Comparison of ENCODE assay signal across 33 cellular contexts in genomic region chr14:35890308-35890707, GRCh38.
"Had no signal": no experiment of that assay in that cellular context is flagged by ENCODE, and none has a peak within 500 bp of the region (broad histone marks: within the 10 kb centered on the region; RNA-seq: fewer than 3 reads in every experiment).

No MANE protein-coding gene starts in this region.

- H3K4me3 ChIP-seq: MG63 had no signal

- H3K36me3 ChIP-seq: MG63 had no signal

- DNase-seq: Karpas-422, Kasumi-1, MG63, MM.1S, MV-4-11, NCI-H1048, NCI-H1092, NCI-H1092 treated with DMSO at 0.1 percent for 48 hours, NCI-H1105, NCI-H1105 treated with DMSO at 0.1 percent for 48 hours, NCI-H1417 treated with DMSO at 0.1 percent for 48 hours, NCI-H1436, NCI-H1436 treated with DMSO at 0.1 percent for 48 hours, NCI-H146, NCI-H1694, NCI-H1694 treated with DMSO at 0.1 percent for 48 hours, NCI-H187, NCI-H187 treated with DMSO at 0.1 percent for 48 hours, NCI-H1930, NCI-H2029, NCI-H2029 treated with DMSO at 0.1 percent for 48 hours, NCI-H2081, NCI-H2081 treated with DMSO at 0.1 percent for 48 hours, NCI-H2107, NCI-H2171, NCI-H2171 treated with DMSO at 0.1 percent for 48 hours, NCI-H2227 treated with DMSO at 0.1 percent for 48 hours, NCI-H226, NCI-H345, NCI-H446, NCI-H446 treated with DMSO at 0.1 percent for 48 hours, NCI-H510A, NCI-H510A treated with DMSO at 0.1 percent for 48 hours had no signal

- H3K9me3 ChIP-seq: MG63 had no signal
